ENCODE assay signal across 14 cellular contexts in the genomic region with DNA sequence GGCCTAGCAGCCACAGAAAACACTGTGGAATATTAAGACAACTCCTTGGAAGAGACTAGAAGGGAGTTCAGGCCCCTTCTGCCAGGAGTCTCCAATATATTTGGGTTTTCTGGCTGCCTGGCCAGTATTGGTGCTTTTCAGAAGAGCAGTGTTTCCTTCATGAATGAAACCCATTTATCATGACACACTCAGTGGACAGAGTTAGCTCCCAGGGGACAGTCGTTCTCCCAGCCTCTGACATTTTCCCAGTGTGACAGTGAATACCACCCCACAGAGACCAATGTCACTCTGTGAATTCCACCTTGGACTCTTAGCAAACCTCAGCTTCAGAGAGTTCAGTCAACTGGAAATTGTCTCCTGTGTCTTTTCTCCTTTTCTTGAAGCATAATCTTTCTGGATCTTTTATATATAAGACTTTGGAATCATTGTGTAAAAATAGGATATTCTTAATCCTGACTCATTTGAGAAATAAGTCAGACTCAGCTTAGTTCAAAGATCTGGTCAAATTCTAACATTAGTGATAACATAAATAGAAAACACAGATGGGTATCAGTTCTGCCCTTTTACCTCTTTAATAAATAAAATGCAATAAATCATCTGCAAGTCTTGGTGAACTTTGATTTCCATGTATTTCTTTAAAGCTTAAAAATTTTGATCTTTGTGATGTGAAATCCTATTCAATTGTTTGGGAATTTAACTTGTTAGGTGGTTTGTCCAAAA. TPM values are rescaled to one million over a fixed set of nuclear protein-coding genes. Genes with fewer than 3 reads are reported as not detected.
DNase-seq lines count a peak whose midpoint lies in the region; ATAC-seq, FAIRE-seq and TF ChIP-seq lines count a peak whose summit lies in the region.
"Had no signal": no experiment of that assay in that cellular context is flagged by ENCODE, and none has a peak within 500 bp of the region (broad histone marks: within the 10 kb centered on the region; RNA-seq: fewer than 3 reads in every experiment).

No MANE protein-coding gene starts in this region.

- H3K36me3 ChIP-seq in endodermal cell (ENCODE audit: control insufficient read depth, insufficient read depth, low read length) = no peaks in the 10 kb centered on the region
- H3K36me3 ChIP-seq in CD8-positive, alpha-beta T cell (ENCODE audit: insufficient read depth, low read length) = no peaks in the 10 kb centered on the region
- H3K36me3 ChIP-seq: heart right ventricle, right lobe of liver had no signal

- TF ChIP-seq CTCF in A549 (IDR thresholded peaks at IDR 0.05) = no peak
- TF ChIP-seq CTCF in endodermal cell (conservative IDR thresholded peaks at IDR 0.05) = no peak
- no peak for TF ChIP-seq CTCF in nephron progenitor cell (IDR thresholded peaks at IDR 0.05)
- no peak for TF ChIP-seq CTCF in CD8-positive, alpha-beta T cell (IDR thresholded peaks at IDR 0.05)
- TF ChIP-seq CTCF in lower leg skin (IDR thresholded peaks at IDR 0.05) = no peak

- H3K4me1 Mint-ChIP-seq in endodermal cell = peaks cover 13% of the 10 kb centered on the region
- peaks cover 38% of the 10 kb centered on the region for H3K4me1 Mint-ChIP-seq in nephron progenitor cell
- no peaks in the 10 kb centered on the region for H3K4me1 Mint-ChIP-seq in CD8-positive, alpha-beta T cell (ENCODE audit: low read depth)
- H3K4me1 Mint-ChIP-seq: activated naive CD8-positive, alpha-beta T cell treated with anti-CD3 and anti-CD28 coated beads for 36 hours had no signal

- no peak for TF ChIP-seq RAD21 in A549 (conservative IDR thresholded peaks at IDR 0.05 in 1 of 2, IDR thresholded peaks at IDR 0.05 in 1 of 2)

- H3K4me3 Mint-ChIP-seq in endodermal cell (no peak overlapping the region), nephron progenitor cell (no peak overlapping the region)
- H3K4me3 Mint-ChIP-seq in CD8-positive, alpha-beta T cell = no peak overlapping the region
- H3K4me3 Mint-ChIP-seq: activated naive CD8-positive, alpha-beta T cell treated with anti-CD3 and anti-CD28 coated beads for 36 hours had no signal

- POLR2A ChIA-PET in A549 (lab: Yijun Ruan, JAX) = no interaction called here
- POLR2A ChIA-PET in CD8-positive, alpha-beta T cell (lab: Charles Lee) = interaction anchor here (0.5 to 1.5 kb wide), 2 partner anchors 19 to 246 kb away, joined by 3 read pairs; no protein-coding TSS in a partner anchor

- DNase-seq in A549 (ENCODE audit: low read depth in 1 of 2, low spot score in 1 of 2) (no peak), NCI-H69 (lab: John Stamatoyannopoulos, UW) (peak; percentile 38), endodermal cell (no peak), nephron progenitor cell (peak; percentile 38), lower leg skin (ENCODE audit: low spot score in 2 of 2) (no peak), AG08395 (ENCODE audit: low spot score) (no peak)
- no peak for DNase-seq in CD8-positive, alpha-beta T cell
- DNase-seq: activated naive CD8-positive, alpha-beta T cell treated with anti-CD3 and anti-CD28 coated beads for 36 hours; DMS79 treated with DMSO at 0.1 percent for 48 hours; heart right ventricle; NCI-H1417 treated with DMSO at 0.1 percent for 48 hours; right lobe of liver had no signal

- peak overlapping the region; percentile 93 for H3K4me2 ChIP-seq in A549

- peaks cover 19% of the 10 kb centered on the region for H3K9me3 ChIP-seq in A549
- no peaks in the 10 kb centered on the region for H3K9me3 ChIP-seq in endodermal cell (ENCODE audit: control insufficient read depth, low read length)
- no peaks in the 10 kb centered on the region for H3K9me3 ChIP-seq in CD8-positive, alpha-beta T cell (ENCODE audit: low read length)
- H3K9me3 ChIP-seq: heart right ventricle, right lobe of liver had no signal

- no peak overlapping the region for H3K9ac ChIP-seq in endodermal cell (ENCODE audit: extremely low read depth, low read length, poor library complexity, severe bottlenecking)

- TF ChIP-seq POLR2A in A549 (IDR thresholded peaks at IDR 0.05; ENCODE audit: low read length) (no peak), lower leg skin (IDR thresholded peaks at IDR 0.05) (no peak)

- H3K27ac ChIP-seq in A549 = peak overlapping the region; percentile 89 to 99
- H3K27ac ChIP-seq in endodermal cell (ENCODE audit: low read depth, low read length) = peak overlapping the region; percentile 13
- no peak overlapping the region for H3K27ac ChIP-seq in CD8-positive, alpha-beta T cell (ENCODE audit: low read depth, low read length)
- H3K27ac ChIP-seq: right lobe of liver had no signal

- H3K4me1 ChIP-seq in A549 (peaks cover 75% of the 10 kb centered on the region), endodermal cell (ENCODE audit: control insufficient read depth, insufficient read depth, low read length) (no peaks in the 10 kb centered on the region)
- no peaks in the 10 kb centered on the region for H3K4me1 ChIP-seq in CD8-positive, alpha-beta T cell (ENCODE audit: insufficient read depth, low read length)
- H3K4me1 ChIP-seq: right lobe of liver had no signal

- CTCF ChIA-PET in A549 (lab: Yijun Ruan, JAX) = interaction anchor here (0.6 to 3.4 kb wide), 7 partner anchors 22 to 1455 kb away, joined by 3 to 10 read pairs (median 5); no protein-coding TSS in a partner anchor
- CTCF ChIA-PET in CD8-positive, alpha-beta T cell (lab: Charles Lee) = no interaction called here

- 0% methylated on average over 1 of the region's 1 CpG for WGBS in A549 (ENCODE audit: missing lambda C conversion rate)
- WGBS in endodermal cell (ENCODE audit: insufficient coverage in 1 of 2, insufficient read length in 1 of 2), 2 experiments = 60 to 65% methylated on average over 1 of the region's 1 CpG
- WGBS in lower leg skin, 2 donors = 61 to 71% methylated on average over 1 of the region's 1 CpG

- H3K9me3 Mint-ChIP-seq in endodermal cell (no peaks in the 10 kb centered on the region), nephron progenitor cell (peaks cover 7% of the 10 kb centered on the region)
- H3K9me3 Mint-ChIP-seq in CD8-positive, alpha-beta T cell = no peaks in the 10 kb centered on the region
- H3K9me3 Mint-ChIP-seq: activated naive CD8-positive, alpha-beta T cell treated with anti-CD3 and anti-CD28 coated beads for 36 hours had no signal

- intact Hi-C loops in CD8-positive, alpha-beta T cell (cut with DNase I, micrococcal nuclease) = no loop called here
- intact Hi-C loops in lower leg skin (cut with DNase I; ENCODE audit: low total_unique reads) = no loop called here

- H3K27ac Mint-ChIP-seq in endodermal cell = peak overlapping the region; percentile 27
- peak overlapping the region; percentile 84 for H3K27ac Mint-ChIP-seq in nephron progenitor cell
- H3K27ac Mint-ChIP-seq in CD8-positive, alpha-beta T cell = no peak overlapping the region
- H3K27ac Mint-ChIP-seq: activated naive CD8-positive, alpha-beta T cell treated with anti-CD3 and anti-CD28 coated beads for 36 hours had no signal

- ATAC-seq in A549 (peak; percentile 2 to 4; a peak in 3 of 6 replicates), HG03196 (IDR thresholded peaks at IDR 0.05; ENCODE audit: unreplicated experiment) (no peak)
- ATAC-seq in CD8-positive, alpha-beta T cell = no peak

- H3K36me3 Mint-ChIP-seq in endodermal cell (ENCODE audit: low read depth) (no peaks in the 10 kb centered on the region), nephron progenitor cell (ENCODE audit: low read depth) (peaks cover 16% of the 10 kb centered on the region)
- no peaks in the 10 kb centered on the region for H3K36me3 Mint-ChIP-seq in CD8-positive, alpha-beta T cell
- H3K36me3 Mint-ChIP-seq: activated naive CD8-positive, alpha-beta T cell treated with anti-CD3 and anti-CD28 coated beads for 36 hours had no signal

- no peak for TF ChIP-seq EP300 in A549 (IDR thresholded peaks at IDR 0.05)

- H3K27me3 Mint-ChIP-seq in endodermal cell (ENCODE audit: insufficient read depth) (no peaks in the 10 kb centered on the region), nephron progenitor cell (ENCODE audit: low read depth, poor library complexity) (peaks cover 6% of the 10 kb centered on the region)
- H3K27me3 Mint-ChIP-seq in CD8-positive, alpha-beta T cell (ENCODE audit: low read depth) = peaks cover 9% of the 10 kb centered on the region

- no peak for FAIRE-seq in A549 (lab: Jason Lieb, UNC)
- FAIRE-seq: HTR-8/SVneo had no signal

- H3K4me3 ChIP-seq in A549 (peak overlapping the region; percentile 18; the same call in 1 of the 3 replicates), endodermal cell (ENCODE audit: low read length) (no peak overlapping the region), lower leg skin (ENCODE audit: low read depth, poor library complexity, severe bottlenecking) (no peak overlapping the region)
- no peak overlapping the region for H3K4me3 ChIP-seq in CD8-positive, alpha-beta T cell (ENCODE audit: low read depth, low read length)
- H3K4me3 ChIP-seq: heart right ventricle, right lobe of liver had no signal

- no peaks in the 10 kb centered on the region for H3K27me3 ChIP-seq in endodermal cell (ENCODE audit: control insufficient read depth, insufficient read depth, low read length, poor library complexity, severe bottlenecking)
- H3K27me3 ChIP-seq in CD8-positive, alpha-beta T cell (ENCODE audit: insufficient read depth, low read length) = no peaks in the 10 kb centered on the region
- H3K27me3 ChIP-seq: heart right ventricle, right lobe of liver had no signal

TF ChIP-seq in A549, 52 proteins besides CTCF, POLR2A, EP300 and RAD21:
- TF ChIP-seq ZSCAN20 (CRISPR knock-in tag; IDR thresholded peaks at IDR 0.05) (no peak), HOXB13 (CRISPR knock-in tag; IDR thresholded peaks at IDR 0.05; ENCODE audit: low read depth) (0 out of 2 replicates have a peak, but pooled peaks have one; percentile 28), HOXB5 (CRISPR knock-in tag; IDR thresholded peaks at IDR 0.05) (0 out of 2 replicates have a peak, but pooled peaks have one; percentile 20)

RNA-seq across cellular contexts. Expression of a gene that starts 40.4 kb away (rescaled TPM):
- polyA plus RNA-seq in A549 (2011; rRNA removed) (104 and 132 TPM in 2 replicates), A549 (2017; fragmentation: RNase III; extraction: RNeasy Plus Mini Kit Qiagen cat#74134 plus additional on column Dnase treatment) (91.4 to 96.1 TPM (median 91.8 TPM) in 3 replicates)
- 24.7 and 29.7 TPM in 2 replicates for polyA plus RNA-seq in A549 (2012; cell fraction: cytosol; rRNA removed)
- 9.3 and 20.2 TPM in 2 replicates for polyA plus RNA-seq in A549 (2012; cell fraction: nucleus; rRNA removed)
- 55.8 and 55.9 TPM in 2 replicates for polyA minus RNA-seq in A549 (2011; rRNA and poly(A)+ RNA removed)
- total RNA-seq in endodermal cell (1 to 10 TPM; 7.7 to 9.2 TPM), lower leg skin (100 to 1,000 TPM in 2 of 4 donors, 10 to 100 TPM in 2; 89.7 to 113 (median 99.2) TPM)
- 27.4 TPM for polyA plus RNA-seq in endodermal cell (2013, experiment 1 of 2)
- 29.8 TPM for polyA plus RNA-seq in endodermal cell (2013, experiment 2 of 2)
- total RNA-seq in CD8-positive, alpha-beta T cell = not detected

Comparison
In these comparisons a context has a peak if more than half of its experiments do, and no peak if none do; other contexts are left out.
1. ATAC-seq: peak in A549 (2 of 2); none in CD8-positive, alpha-beta T cell (single experiment) and HG03196 (single experiment).
2. DNase-seq: peak in NCI-H69 (single experiment) and nephron progenitor cell (single experiment); none in A549 (0 of 2), endodermal cell (single experiment), CD8-positive, alpha-beta T cell (0 of 7), lower leg skin (0 of 2) and AG08395 (single experiment).
3. RNA of a gene that starts 40.4 kb away (total RNA-seq): 89.7 to 113 TPM in lower leg skin; 7.7 to 9.2 TPM in endodermal cell and not detected in CD8-positive, alpha-beta T cell; every median in the first group is over 4 times any median in the second.